17 cellular contexts compared by ENCODE assay signal in genomic region chr5:91155238-91155637, GRCh38.
DNase-seq lines count a peak whose midpoint lies in the region; ATAC-seq and TF ChIP-seq lines count a peak whose summit lies in the region.
"Had no signal": no experiment of that assay in that cellular context is flagged by ENCODE, and none has a peak within 500 bp of the region (broad histone marks: within the 10 kb centered on the region; RNA-seq: fewer than 3 reads in every experiment).

No MANE protein-coding gene starts in this region.

- H2BK15ac ChIP-seq in IMR-90 (ENCODE audit: low read depth, low read length), result no peak overlapping the region

- no peak overlapping the region for H4K5ac ChIP-seq in IMR-90 (ENCODE audit: low read depth, low read length)

- H3K27ac Mint-ChIP-seq in GM23338 (no peak overlapping the region), chondrocyte (ENCODE audit: unreplicated experiment) (peak overlapping the region; percentile 52)
- H3K27ac Mint-ChIP-seq in activated CD4-positive, alpha-beta memory T cell treated with anti-CD3 and anti-CD28 coated beads, Interleukin-2, amount 10 ng/mL, durations not matched to agents 7 days and 5 days, result no peak overlapping the region
- H3K27ac Mint-ChIP-seq: CD4-positive, alpha-beta T cell; HFFc6 had no signal

- peaks cover 8% of the 10 kb centered on the region; the same call in 2 of the 3 replicates for H3K36me3 Mint-ChIP-seq in GM23338 (ENCODE audit: low read depth)
- no peaks in the 10 kb centered on the region for H3K36me3 Mint-ChIP-seq in chondrocyte (ENCODE audit: low read depth)
- no peaks in the 10 kb centered on the region for H3K36me3 Mint-ChIP-seq in activated CD4-positive, alpha-beta memory T cell treated with anti-CD3 and anti-CD28 coated beads, Interleukin-2, amount 10 ng/mL, durations not matched to agents 7 days and 5 days (ENCODE audit: low read depth)
- H3K36me3 Mint-ChIP-seq: IgD-negative memory B cell had no signal

- no peak overlapping the region for H2BK120ac ChIP-seq in IMR-90 (ENCODE audit: low read depth, low read length)

- no peak overlapping the region for H4K8ac ChIP-seq in IMR-90 (ENCODE audit: low read depth in 2 of 2, low read length in 2 of 2)

- H3K4me3 Mint-ChIP-seq in GM23338 (no peak overlapping the region), chondrocyte (ENCODE audit: unreplicated experiment) (no peak overlapping the region)
- H3K4me3 Mint-ChIP-seq in activated CD4-positive, alpha-beta memory T cell treated with anti-CD3 and anti-CD28 coated beads, Interleukin-2, amount 10 ng/mL, durations not matched to agents 7 days and 5 days, result no peak overlapping the region
- H3K4me3 Mint-ChIP-seq: CD4-positive, alpha-beta T cell; HFFc6; IgD-negative memory B cell had no signal

- H3K4me3 ChIP-seq in GM23338, result no peak overlapping the region
- H3K4me3 ChIP-seq in IMR-90 (ENCODE audit: insufficient read depth, low read depth, low read length), result no peak overlapping the region
- H3K4me3 ChIP-seq in thoracic aorta, result no peak overlapping the region
- H3K4me3 ChIP-seq: GM23248 had no signal

- H3K27me3 ChIP-seq in GM23338 (ENCODE audit: insufficient read depth) (no peaks in the 10 kb centered on the region), IMR-90 (ENCODE audit: control insufficient read depth, insufficient read depth, low read length) (no peaks in the 10 kb centered on the region), thoracic aorta (replicated peaks; ENCODE audit: insufficient read depth) (no peaks in the 10 kb centered on the region)

- dilution Hi-C loops in IMR-90 (cut with HindIII; ENCODE audit: low sequenced_read_pairs, unreplicated experiment), result no loop called here

- no peaks in the 10 kb centered on the region for H3K9me1 ChIP-seq in IMR-90 (ENCODE audit: insufficient read depth, low read length)

- no peaks in the 10 kb centered on the region for H3F3A ChIP-seq in GM23338 (replicated peaks; ENCODE audit: low read depth)

- H3K9me3 Mint-ChIP-seq in GM23338 (no peaks in the 10 kb centered on the region), chondrocyte (ENCODE audit: low read depth) (no peaks in the 10 kb centered on the region)
- no peaks in the 10 kb centered on the region for H3K9me3 Mint-ChIP-seq in activated CD4-positive, alpha-beta memory T cell treated with anti-CD3 and anti-CD28 coated beads, Interleukin-2, amount 10 ng/mL, durations not matched to agents 7 days and 5 days
- H3K9me3 Mint-ChIP-seq: CD4-positive, alpha-beta T cell; HFFc6 had no signal

- 0 out of 2 replicates have a peak overlapping the region, but pooled peaks have one; percentile 70 for H2AK5ac ChIP-seq in IMR-90 (ENCODE audit: low read depth, low read length)

- no peak overlapping the region for H3K23ac ChIP-seq in IMR-90 (ENCODE audit: low read depth, low read length)

- H3K9me3 ChIP-seq in IMR-90 (ENCODE audit: control insufficient read depth, insufficient read depth, low read length) (no peaks in the 10 kb centered on the region), thoracic aorta (no peaks in the 10 kb centered on the region)
- H3K9me3 ChIP-seq: Caco-2 had no signal

- intact Hi-C loops in IMR-90 (cut with micrococcal nuclease), result no loop called here

- CTCF ChIA-PET in IMR-90 (lab: Yijun Ruan, JAX), result no interaction called here
- CTCF ChIA-PET in activated CD4-positive, alpha-beta memory T cell treated with anti-CD3 and anti-CD28 coated beads, Interleukin-2, amount 10 ng/mL, durations not matched to agents 7 days and 5 days (lab: Charles Lee), result interaction anchor here (2.2 kb wide), 1 partner anchor 264 kb away, joined by 5 read pairs; no protein-coding TSS in a partner anchor

- BruUV-seq in IMR-90 (replicated peaks; lab: Mats Ljungman, UMichigan), result no TSS peak

- no peak overlapping the region for H3K4me2 ChIP-seq in GM23338
- H3K4me2 ChIP-seq in IMR-90 (ENCODE audit: low read depth, low read length), result no peak overlapping the region

- no peak for TF ChIP-seq RAD21 in IMR-90 (IDR thresholded peaks at IDR 0.05; ENCODE audit: low read length)

- H3K27me3 Mint-ChIP-seq in GM23338 (ENCODE audit: insufficient read depth, low read depth, poor library complexity), result peaks cover 2% of the 10 kb centered on the region
- H3K27me3 Mint-ChIP-seq in chondrocyte (ENCODE audit: low read depth), result no peaks in the 10 kb centered on the region
- peaks cover 5% of the 10 kb centered on the region for H3K27me3 Mint-ChIP-seq in activated CD4-positive, alpha-beta memory T cell treated with anti-CD3 and anti-CD28 coated beads, Interleukin-2, amount 10 ng/mL, durations not matched to agents 7 days and 5 days
- H3K27me3 Mint-ChIP-seq: CD4-positive, alpha-beta T cell had no signal

- DNase-seq in GM23338 (ENCODE audit: low spot score) (no peak), IMR-90 (no peak), chondrocyte (ENCODE audit: low spot score) (no peak), thoracic aorta (ENCODE audit: low spot score) (no peak)
- DNase-seq in activated CD4-positive, alpha-beta memory T cell treated with anti-CD3 and anti-CD28 coated beads, Interleukin-2, amount 10 ng/mL, durations not matched to agents 7 days and 5 days, result no peak
- DNase-seq: AML-193; Caco-2; CD4-positive, alpha-beta T cell; GDM1; GM23248; HFFc6; KBM-7 had no signal

- in situ Hi-C loops in IMR-90 (cut with MboI; ENCODE audit: low sequenced_read_pairs), result no loop called here

- H2AFZ ChIP-seq in GM23338 (no peak overlapping the region), IMR-90 (replicated peaks; ENCODE audit: low read length, poor library complexity) (no peak overlapping the region)
- H2AFZ ChIP-seq: GM23248 had no signal

- no peak overlapping the region for H3K14ac ChIP-seq in IMR-90 (replicated peaks; ENCODE audit: low read depth, low read length)

- no peak overlapping the region for H3K9ac ChIP-seq in IMR-90 (ENCODE audit: low read depth, low read length)
- H3K9ac ChIP-seq: GM23248 had no signal

- no peak overlapping the region for H3K18ac ChIP-seq in IMR-90 (ENCODE audit: low read depth, low read length)

- no CpG with 5 or more reads among the region's 3 CpGs for WGBS in IMR-90 (ENCODE audit: extremely low coverage in 2 of 2, insufficient read length in 1 of 2), 2 experiments

- POLR2A ChIA-PET in IMR-90 (lab: Charles Lee; ENCODE audit: unreplicated experiment), result no interaction called here
- POLR2A ChIA-PET in activated CD4-positive, alpha-beta memory T cell treated with anti-CD3 and anti-CD28 coated beads, Interleukin-2, amount 10 ng/mL, durations not matched to agents 7 days and 5 days (lab: Charles Lee), result no interaction called here

- H3K4me1 ChIP-seq in GM23338 (ENCODE audit: insufficient read depth), result no peaks in the 10 kb centered on the region
- H3K4me1 ChIP-seq in IMR-90 (ENCODE audit: control insufficient read depth, insufficient read depth, low read length), result no peaks in the 10 kb centered on the region; the same call in 1 of the 2 replicates
- peaks cover 30 to 58% of the 10 kb centered on the region in 2 donors for H3K4me1 ChIP-seq in thoracic aorta (ENCODE audit: control insufficient read depth in 1 of 2, low read depth in 2 of 2)
- H3K4me1 ChIP-seq: Caco-2 had no signal

- ATAC-seq in GM23338 (peak; percentile 57), IMR-90 (ENCODE audit: low read depth) (no peak), thoracic aorta (ENCODE audit: insufficient number of reproducible peaks, low FRiP score, low read depth) (no peak), GM21717 (IDR thresholded peaks at IDR 0.05; ENCODE audit: unreplicated experiment) (no peak), GM19452 (IDR thresholded peaks at IDR 0.05; ENCODE audit: unreplicated experiment) (no peak)
- ATAC-seq: HCT116 had no signal

- no peak overlapping the region for H2AK9ac ChIP-seq in IMR-90 (replicated peaks; ENCODE audit: low read depth, low read length, poor library complexity)

- H2BK20ac ChIP-seq in IMR-90 (ENCODE audit: low read depth, low read length), result no peak overlapping the region

- H3K27ac ChIP-seq in GM23338 (ENCODE audit: low read depth) (no peak overlapping the region), IMR-90 (ENCODE audit: insufficient read depth, low read length) (no peak overlapping the region), thoracic aorta (peak overlapping the region; percentile 57 to 62)
- H3K27ac ChIP-seq: C4-2B, GM23248 had no signal

- H4K91ac ChIP-seq in IMR-90 (ENCODE audit: insufficient read depth, low read depth, low read length), result no peak overlapping the region

- no peaks in the 10 kb centered on the region for H4K20me1 ChIP-seq in GM23338 (replicated peaks; ENCODE audit: insufficient read depth)
- no peaks in the 10 kb centered on the region for H4K20me1 ChIP-seq in IMR-90 (ENCODE audit: insufficient read depth, low read length)

- TF ChIP-seq CTCF in GM23338 (conservative IDR thresholded peaks at IDR 0.05; ENCODE audit: low read depth in 2 of 2) (no peak), IMR-90 (conservative IDR thresholded peaks at IDR 0.05; ENCODE audit: low read depth, low read length) (no peak), chondrocyte (IDR thresholded peaks at IDR 0.05) (no peak), thoracic aorta (IDR thresholded peaks at IDR 0.05) (no peak)

- TF ChIP-seq POLR2A in IMR-90 (IDR thresholded peaks at IDR 0.05; ENCODE audit: low read depth, low read length), result no peak

- H3K4me1 Mint-ChIP-seq in GM23338, result peaks cover 11% of the 10 kb centered on the region
- peaks cover 44% of the 10 kb centered on the region for H3K4me1 Mint-ChIP-seq in chondrocyte (ENCODE audit: low read depth)
- no peaks in the 10 kb centered on the region for H3K4me1 Mint-ChIP-seq in activated CD4-positive, alpha-beta memory T cell treated with anti-CD3 and anti-CD28 coated beads, Interleukin-2, amount 10 ng/mL, durations not matched to agents 7 days and 5 days
- H3K4me1 Mint-ChIP-seq: IgD-negative memory B cell had no signal

- peaks cover 9% of the 10 kb centered on the region; the same call in 1 of the 2 replicates for H3K36me3 ChIP-seq in GM23338 (ENCODE audit: insufficient read depth)
- H3K36me3 ChIP-seq in IMR-90 (ENCODE audit: control insufficient read depth, insufficient read depth, low read length), result no peaks in the 10 kb centered on the region
- H3K36me3 ChIP-seq in thoracic aorta, result no peaks in the 10 kb centered on the region

- H3K79me1 ChIP-seq in IMR-90 (ENCODE audit: low read depth in 1 of 2, low read length in 2 of 2), result no peaks in the 10 kb centered on the region

- no peak overlapping the region for H3K56ac ChIP-seq in IMR-90 (ENCODE audit: extremely low read depth, insufficient read depth, low read length)

- no peaks in the 10 kb centered on the region for H3K79me2 ChIP-seq in GM23338 (replicated peaks; ENCODE audit: insufficient read depth)

- H3K9me2 ChIP-seq in GM23338 (ENCODE audit: insufficient read depth), result no peaks in the 10 kb centered on the region

- H3K4ac ChIP-seq in IMR-90 (ENCODE audit: low read depth, low read length), result no peak overlapping the region

- no peak overlapping the region for H2BK5ac ChIP-seq in IMR-90 (ENCODE audit: low read depth, low read length, poor library complexity, severe bottlenecking)

TF ChIP-seq in GM23338, 12 proteins besides CTCF, POLR2A, EP300 and RAD21 (continues in another document):
- no peak for TF ChIP-seq POLR2AphosphoS5 (IDR thresholded peaks at IDR 0.05; ENCODE audit: low read depth)

TF ChIP-seq in IMR-90, 13 proteins besides CTCF, POLR2A, EP300 and RAD21 (continues in another document):
- TF ChIP-seq FOS (IDR thresholded peaks at IDR 0.05; ENCODE audit: low read depth, low read length), result no peak

Comparison
In these comparisons a context has a peak if more than half of its experiments do, and no peak if none do; other contexts are left out.
1. H3K27ac ChIP-seq: peak in thoracic aorta (2 of 2); none in GM23338 (single experiment) and IMR-90 (single experiment).